ENCODE assay signal across 15 cellular contexts in the genomic region with DNA sequence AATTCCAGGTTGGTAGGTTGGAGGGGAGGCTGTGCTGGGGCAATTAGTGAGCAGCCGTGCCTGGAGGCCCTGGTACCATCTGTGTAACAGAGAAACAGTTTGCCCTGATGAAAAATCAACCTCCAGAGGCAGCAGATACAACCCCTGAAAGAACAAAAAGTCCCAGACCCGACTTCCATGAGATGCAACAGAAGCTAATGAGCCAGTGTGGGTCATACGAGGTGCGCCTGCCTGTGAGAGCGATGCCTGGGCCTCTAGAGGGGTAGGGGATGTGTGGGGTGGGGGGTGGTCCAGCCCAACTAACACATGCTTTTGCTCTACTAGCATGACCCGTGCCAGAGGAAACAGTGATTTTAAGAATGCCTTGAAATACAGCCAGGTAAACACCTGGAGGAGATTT.
"Had no signal": no experiment of that assay in that cellular context is flagged by ENCODE, and none has a peak within 500 bp of the region (broad histone marks: within the 10 kb centered on the region; RNA-seq: fewer than 3 reads in every experiment).

No MANE protein-coding gene starts in this region.

- H3K27me3 ChIP-seq: brain microvascular endothelial cell had no signal

- H3K9me3 ChIP-seq: SK-N-SH had no signal

- H3K36me3 Mint-ChIP-seq: activated naive CD8-positive, alpha-beta T cell; stimulated activated naive B cell treated with anti-CD40 and anti-IgM and Interleukin-4, amounts not matched to agents 10 μg/mL and 1 μg/mL and 100 μg/mL, for 72 hours had no signal

- ATAC-seq: activated CD4-positive, alpha-beta T cell treated with anti-CD3 and anti-CD28 coated beads for 36 hours; stimulated activated naive B cell treated with anti-CD40 and anti-IgM and Interleukin-4, amounts not matched to agents 10 μg/mL and 1 μg/mL and 100 μg/mL, for 72 hours; WTC11 had no signal

- H3K4me3 ChIP-seq: coronary artery, lung had no signal

- H3K9me3 Mint-ChIP-seq: activated T-helper 1 cell treated with anti-CD3 and anti-CD28 coated beads, Interleukin-12 subunit alpha, Interleukin-12 subunit beta, Interleukin-2, Interleukin-4 antibody, amounts not matched to agents 30 ng/mL and 10 ng/mL and 1 ng/mL, durations not matched to agents 14 hours and 24 hours and 36 hours; central memory CD8-positive, alpha-beta T cell had no signal

- H3K27ac Mint-ChIP-seq: activated CD4-positive, alpha-beta T cell treated with anti-CD3 and anti-CD28 coated beads for 36 hours; activated naive CD8-positive, alpha-beta T cell; activated T-helper 1 cell treated with anti-CD3 and anti-CD28 coated beads, Interleukin-12 subunit alpha, Interleukin-12 subunit beta, Interleukin-2, Interleukin-4 antibody, amounts not matched to agents 30 ng/mL and 10 ng/mL and 1 ng/mL, durations not matched to agents 14 hours and 24 hours and 36 hours; stimulated activated naive B cell treated with anti-CD40 and anti-IgM and Interleukin-4, amounts not matched to agents 10 μg/mL and 1 μg/mL and 100 μg/mL, for 72 hours; WTC11 had no signal

- H3K27me3 Mint-ChIP-seq: activated CD4-positive, alpha-beta T cell treated with anti-CD3 and anti-CD28 coated beads for 36 hours; activated naive CD8-positive, alpha-beta T cell had no signal

- DNase-seq: activated CD4-positive, alpha-beta T cell treated with anti-CD3 and anti-CD28 coated beads for 36 hours; activated CD4-positive, alpha-beta T cell treated with anti-CD3 and anti-CD28 coated beads, Interleukin-2, amount 50 U/mL, for 48 hours; activated gamma-delta T cell treated with Interleukin-2 at 50 U/mL for 16 hours; amygdala; brain microvascular endothelial cell; erythroblast; midbrain; SK-N-SH; stimulated activated naive B cell treated with anti-CD40 and anti-IgM and Interleukin-4, amounts not matched to agents 10 μg/mL and 1 μg/mL and 100 μg/mL, for 72 hours had no signal

- H3K36me3 ChIP-seq: brain microvascular endothelial cell had no signal

- H3K27ac ChIP-seq: brain microvascular endothelial cell, coronary artery had no signal

- H3K4me3 Mint-ChIP-seq: activated CD4-positive, alpha-beta T cell treated with anti-CD3 and anti-CD28 coated beads for 36 hours; activated naive CD8-positive, alpha-beta T cell; activated T-helper 1 cell treated with anti-CD3 and anti-CD28 coated beads, Interleukin-12 subunit alpha, Interleukin-12 subunit beta, Interleukin-2, Interleukin-4 antibody, amounts not matched to agents 30 ng/mL and 10 ng/mL and 1 ng/mL, durations not matched to agents 14 hours and 24 hours and 36 hours; central memory CD8-positive, alpha-beta T cell; stimulated activated naive B cell treated with anti-CD40 and anti-IgM and Interleukin-4, amounts not matched to agents 10 μg/mL and 1 μg/mL and 100 μg/mL, for 72 hours; WTC11 had no signal

- H3K4me1 Mint-ChIP-seq: activated CD4-positive, alpha-beta T cell treated with anti-CD3 and anti-CD28 coated beads for 36 hours; central memory CD8-positive, alpha-beta T cell; stimulated activated naive B cell treated with anti-CD40 and anti-IgM and Interleukin-4, amounts not matched to agents 10 μg/mL and 1 μg/mL and 100 μg/mL, for 72 hours had no signal
